In the genomic region with DNA sequence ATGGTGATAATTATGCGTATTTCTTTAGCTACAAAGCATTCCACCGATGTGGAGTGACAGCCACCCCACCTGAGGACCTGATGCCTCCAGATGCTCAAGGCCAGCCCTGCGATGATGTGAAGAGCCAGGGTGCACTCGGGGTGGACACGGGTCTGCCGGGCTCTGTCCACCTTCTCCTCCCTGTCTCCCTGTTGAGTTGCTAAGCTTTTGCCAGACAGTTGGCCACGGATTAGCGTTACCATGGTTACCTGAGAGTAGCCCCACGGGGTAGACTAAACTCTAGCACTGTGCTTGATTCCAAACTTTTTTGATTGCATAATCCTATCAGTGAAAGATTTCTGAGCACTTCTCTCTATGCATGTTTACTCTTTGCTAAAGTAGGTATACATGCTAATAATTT, we compare ENCODE assay signal across 23 cellular contexts.
DNase-seq lines count a peak whose midpoint lies in the region; ATAC-seq and TF ChIP-seq lines count a peak whose summit lies in the region.
"Had no signal": no experiment of that assay in that cellular context is flagged by ENCODE, and none has a peak within 500 bp of the region (broad histone marks: within the 10 kb centered on the region; RNA-seq: fewer than 3 reads in every experiment).

No MANE protein-coding gene starts in this region.

- H3K4me3 ChIP-seq in AG10803 (ENCODE audit: low read length), result no peak overlapping the region
- H3K4me3 ChIP-seq: coronary artery, gastrocnemius medialis, vagina had no signal

- DNase-seq in AG10803 (ENCODE audit: low read depth) (peak; percentile 4), M059J (ENCODE audit: low read depth) (peak; percentile 27), ecto neural progenitor cell (ENCODE audit: low spot score) (peak; percentile 80), midbrain (lab: John Stamatoyannopoulos, UW) (peak; percentile 18), SK-N-DZ (ENCODE audit: low spot score) (no peak), AML-193 (lab: John Stamatoyannopoulos, UW) (no peak)
- DNase-seq: brain microvascular endothelial cell; CD4-positive, alpha-beta T cell; DMS79 treated with DMSO at 0.1 percent for 48 hours; gastrocnemius medialis; Karpas-422; NCI-H1092; NCI-H2029; NCI-H526 treated with DMSO at 0.1 percent for 48 hours; SK-N-SH; stimulated activated CD4-positive, alpha-beta T cell treated with anti-CD3 and anti-CD28 coated beads, Interleukin-12 subunit alpha, Interleukin-12 subunit beta, amount 100 ng/mL, for 4 hours; T-helper 9 cell had no signal

- TF ChIP-seq CTCF in AG10803 (conservative IDR thresholded peaks at IDR 0.05; ENCODE audit: low read length), result no peak

- ATAC-seq in GM21390 (IDR thresholded peaks at IDR 0.05; ENCODE audit: unreplicated experiment), result no peak
- no peak for ATAC-seq in GM19463 (IDR thresholded peaks at IDR 0.05; ENCODE audit: unreplicated experiment)
- ATAC-seq: activated CD4-positive, CD25-positive, alpha-beta regulatory T cell treated with anti-CD3 and anti-CD28 coated beads, Interleukin-2, amount 50 U/mL, for 24 hours; activated naive CD4-positive, alpha-beta T cell treated with anti-CD3 and anti-CD28 coated beads, Interleukin-2, amount 50 U/mL, for 72 hours; gastrocnemius medialis had no signal

Comparison
In these comparisons a context has a peak if more than half of its experiments do, and no peak if none do; other contexts are left out.
1. DNase-seq: peak in AG10803 (single experiment), M059J (single experiment), ecto neural progenitor cell (single experiment) and midbrain (single experiment); none in SK-N-DZ (single experiment) and AML-193 (0 of 2).